Comparison of ENCODE assay signal across 16 cellular contexts in the genomic region with DNA sequence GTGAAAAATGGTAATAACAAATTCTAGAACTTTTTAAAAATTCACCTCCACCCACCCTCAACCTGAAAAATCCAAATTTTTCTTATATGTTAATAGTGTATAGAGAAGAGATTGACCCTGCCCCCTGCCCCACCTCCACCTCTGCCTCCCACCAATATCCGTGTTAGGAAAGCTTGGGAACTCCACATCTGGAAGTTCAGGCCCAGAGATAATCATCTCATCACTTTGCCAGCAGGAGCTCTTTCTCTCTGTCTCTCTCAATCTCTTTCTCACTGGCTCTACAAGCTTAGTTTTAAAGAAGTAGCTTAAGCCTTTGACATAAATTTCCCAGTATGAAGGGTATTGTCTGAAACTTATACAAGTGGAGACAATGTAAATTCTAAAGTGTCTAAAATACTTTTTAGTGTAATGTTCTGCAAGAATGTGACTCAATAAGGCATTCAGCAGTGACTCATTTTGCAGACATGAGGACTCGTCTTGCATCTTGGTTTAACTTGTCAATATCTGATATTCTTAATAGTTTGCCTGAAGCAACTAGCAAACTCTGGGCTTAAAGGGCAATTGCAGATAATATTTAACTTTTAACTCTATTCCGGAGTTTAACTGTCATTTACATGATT.
DNase-seq lines count a peak whose midpoint lies in the region; ATAC-seq and TF ChIP-seq lines count a peak whose summit lies in the region.
"Had no signal": no experiment of that assay in that cellular context is flagged by ENCODE, and none has a peak within 500 bp of the region (broad histone marks: within the 10 kb centered on the region; RNA-seq: fewer than 3 reads in every experiment).

No MANE protein-coding gene starts in this region.

- no peak for TF ChIP-seq CTCF in Calu3 (IDR thresholded peaks at IDR 0.05; ENCODE audit: unreplicated experiment)
- TF ChIP-seq CTCF in RWPE1 (conservative IDR thresholded peaks at IDR 0.05; ENCODE audit: low read depth): no peak
- TF ChIP-seq CTCF in nephron (IDR thresholded peaks at IDR 0.05; ENCODE audit: unreplicated experiment in 3 of 3): no peak

- no peaks in the 10 kb centered on the region for H3K9me3 Mint-ChIP-seq in Calu3 (ENCODE audit: low read depth, unreplicated experiment)
- no peaks in the 10 kb centered on the region for H3K9me3 Mint-ChIP-seq in nephron
- H3K9me3 Mint-ChIP-seq: WTC11 had no signal

- H3K27ac Mint-ChIP-seq in Calu3 (ENCODE audit: unreplicated experiment) (peak overlapping the region; percentile 89), nephron (peak overlapping the region; percentile 39 to 91 (median 55))
- H3K27ac Mint-ChIP-seq: activated naive CD8-positive, alpha-beta T cell treated with anti-CD3 and anti-CD28 coated beads for 36 hours; WTC11 had no signal

- POLR2A ChIA-PET in RWPE1 (lab: Yijun Ruan, JAX; ENCODE audit: low non-redundant PET): no interaction called here

- H3K4me1 Mint-ChIP-seq in Calu3 (ENCODE audit: low read depth, unreplicated experiment) (peaks cover 50% of the 10 kb centered on the region), nephron (peaks cover 8% of the 10 kb centered on the region)
- H3K4me1 Mint-ChIP-seq: activated naive CD8-positive, alpha-beta T cell treated with anti-CD3 and anti-CD28 coated beads for 36 hours had no signal

- H3K27ac ChIP-seq in RWPE1: no peak overlapping the region
- H3K27ac ChIP-seq: right atrium auricular region had no signal

- CTCF ChIA-PET in Calu3 (lab: Charles Lee) (no interaction called here), RWPE1 (lab: Yijun Ruan, JAX) (no interaction called here)

- no peak overlapping the region for H3K4me3 Mint-ChIP-seq in Calu3 (ENCODE audit: low read depth, unreplicated experiment)
- H3K4me3 Mint-ChIP-seq in nephron: no peak overlapping the region
- H3K4me3 Mint-ChIP-seq: activated naive CD8-positive, alpha-beta T cell treated with anti-CD3 and anti-CD28 coated beads for 36 hours; WTC11 had no signal

- H3K36me3 Mint-ChIP-seq in Calu3 (ENCODE audit: insufficient read depth, unreplicated experiment) (no peaks in the 10 kb centered on the region), nephron (ENCODE audit: low read depth) (no peaks in the 10 kb centered on the region)
- H3K36me3 Mint-ChIP-seq: activated naive CD8-positive, alpha-beta T cell treated with anti-CD3 and anti-CD28 coated beads for 36 hours; WTC11 had no signal

- H3K27me3 Mint-ChIP-seq in Calu3 (ENCODE audit: unreplicated experiment) (no peaks in the 10 kb centered on the region), nephron (ENCODE audit: low read depth) (no peaks in the 10 kb centered on the region)
- H3K27me3 Mint-ChIP-seq: activated naive CD8-positive, alpha-beta T cell treated with anti-CD3 and anti-CD28 coated beads for 36 hours had no signal

- DNase-seq in Calu3 (no peak), RWPE1 (ENCODE audit: low spot score) (peak; percentile 47), fibroblast of gingiva (ENCODE audit: low read depth) (peak; percentile 45), occipital lobe (lab: John Stamatoyannopoulos, UW) (no peak), KBM-7 (no peak)
- DNase-seq: activated CD8-positive, alpha-beta memory T cell treated with anti-CD3 and anti-CD28 coated beads, Interleukin-2, amount 50 U/mL, for 4 hours; activated naive CD8-positive, alpha-beta T cell treated with anti-CD3 and anti-CD28 coated beads for 36 hours; GDM1; Karpas-422; NCI-H2029 treated with DMSO at 0.1 percent for 48 hours; stimulated activated naive CD8-positive, alpha-beta T cell treated with anti-CD3 and anti-CD28 coated beads, Interleukin-15, Interleukin-2, amounts not matched to agents 100 U/mL and 50 U/mL, for 24 hours had no signal

- in situ Hi-C loops in KBM-7 (cut with MboI; ENCODE audit: low pct_unique_long_range_greater_than_20kb, low sequenced_read_pairs): no loop called here

- intact Hi-C loops in Calu3 (cut with micrococcal nuclease; ENCODE audit: unreplicated experiment): loop anchor here (5.0 kb wide), 1 partner anchor 290 kb away; no protein-coding TSS in a partner anchor

- ATAC-seq in GM18520 (IDR thresholded peaks at IDR 0.05; ENCODE audit: unreplicated experiment): no peak
- no peak for ATAC-seq in GM21528 (IDR thresholded peaks at IDR 0.05; ENCODE audit: low FRiP score, unreplicated experiment)
- ATAC-seq: stimulated activated naive CD8-positive, alpha-beta T cell treated with anti-CD3 and anti-CD28 coated beads, Interleukin-15, Interleukin-2, amounts not matched to agents 100 U/mL and 50 U/mL, for 24 hours; WTC11 had no signal

- BruUV-seq in Calu3 (replicated peaks; lab: Mats Ljungman, UMichigan): no TSS peak

Comparison
In these comparisons a context has a peak if more than half of its experiments do, and no peak if none do; other contexts are left out.
1. DNase-seq: peak in RWPE1 (single experiment) and fibroblast of gingiva (single experiment); none in Calu3 (single experiment), occipital lobe (single experiment) and KBM-7 (single experiment).